ENCODE assay signal across 13 cellular contexts in genomic region chr7:359226-359775, GRCh38.
"Had no signal": no experiment of that assay in that cellular context is flagged by ENCODE, and none has a peak within 500 bp of the region (broad histone marks: within the 10 kb centered on the region; RNA-seq: fewer than 3 reads in every experiment).

No MANE protein-coding gene starts in this region.

- H3K4me3 ChIP-seq: left lung, psoas muscle had no signal

- H3K36me3 ChIP-seq: left lung had no signal

- ATAC-seq: left lung; psoas muscle; stimulated activated effector memory CD8-positive, alpha-beta T cell treated with anti-CD3 and anti-CD28 coated beads, Interleukin-12 subunit alpha, Interleukin-12 subunit beta, amount 100 ng/mL, for 72 hours had no signal

- FAIRE-seq: frontal cortex had no signal

- H3K27ac ChIP-seq: dorsolateral prefrontal cortex, left lung, psoas muscle had no signal

- H3K4me1 ChIP-seq: psoas muscle had no signal

- DNase-seq: activated CD4-positive, alpha-beta T cell treated with anti-CD3 and anti-CD28 coated beads, Interleukin-2, amount 50 U/mL, for 1 hour; activated naive CD4-positive, alpha-beta T cell treated with Interleukin-2 at 50 U/mL for 16 hours; anterior cingulate cortex; dorsolateral prefrontal cortex; endodermal cell; islet precursor cell; mesendoderm; T-helper 9 cell; trophoblast cell had no signal
